8 cellular contexts compared by ENCODE assay signal in the genomic region with DNA sequence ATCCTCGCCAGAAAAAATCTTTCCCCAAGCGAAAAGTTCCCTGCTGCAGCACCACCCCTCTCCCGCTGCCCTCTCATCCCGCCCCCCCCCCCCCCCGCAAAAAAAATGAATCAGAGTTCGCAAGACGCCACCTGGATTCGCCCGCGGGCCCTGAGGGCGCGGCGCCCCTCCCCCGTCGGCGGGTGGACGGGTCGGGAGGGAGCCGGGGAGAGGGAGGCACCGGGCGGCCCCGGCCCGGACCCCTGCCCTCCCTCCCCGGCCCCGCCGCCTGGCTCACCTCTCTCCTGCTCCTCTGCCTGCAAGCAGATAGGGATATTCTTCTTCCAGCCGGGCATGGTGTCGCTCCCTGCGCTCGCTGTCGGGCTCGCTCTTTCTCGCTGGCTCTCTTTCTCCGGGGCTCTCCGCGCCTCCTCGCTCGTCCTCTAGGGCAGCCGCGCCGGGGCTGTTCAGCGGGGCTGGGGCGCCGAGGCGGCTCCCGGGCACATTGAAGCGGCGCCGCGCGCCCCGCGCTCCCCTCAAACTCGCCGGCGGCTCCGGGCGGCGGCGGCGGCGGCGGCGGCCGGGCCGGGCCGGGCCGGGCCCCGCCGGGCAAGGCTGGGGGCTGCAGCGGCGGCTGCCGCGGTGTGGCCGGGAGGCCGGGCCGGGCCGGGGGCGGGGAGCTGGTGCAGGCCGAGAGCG.
A peak's percentile ranks its signal among the peaks of the same experiment; 100 is the strongest.
DNase-seq lines count a peak whose midpoint lies in the region; ATAC-seq, FAIRE-seq and TF ChIP-seq lines count a peak whose summit lies in the region.

No MANE protein-coding gene starts in this region.

- intact Hi-C loops in K562 (cut with micrococcal nuclease), result no loop called here

- ATAC-seq in GM21360 (IDR thresholded peaks at IDR 0.05; ENCODE audit: unreplicated experiment) (peak; percentile 66), SK-N-SH treated with all-trans-retinoic acid at 6 μM for 48 hours (peak; percentile 88), K562 (peak; percentile 77)

- no peak overlapping the region for H3K4me2 ChIP-seq in K562 (ENCODE audit: insufficient read depth, low read length)

- H3K79me2 ChIP-seq in K562 (ENCODE audit: control insufficient read depth, insufficient read depth, low read length), result no peaks in the 10 kb centered on the region

- H3K4me3 ChIP-seq in HUES6 (ENCODE audit: low read depth, low read length), result peak overlapping the region; percentile 80
- H3K4me3 ChIP-seq in K562, result no peak overlapping the region

- H3K4me1 Mint-ChIP-seq in immature natural killer cell, result peaks cover 14 to 15% of the 10 kb centered on the region in 2 donors

- H2AFZ ChIP-seq in K562 (ENCODE audit: low read depth, low read length), result no peak overlapping the region

- no TSS peak for BruUV-seq in K562 (replicated peaks; lab: Mats Ljungman, UMichigan)

- in situ Hi-C loops in Caki2 (cut with HindIII; ENCODE audit: low pct_unique_long_range_greater_than_20kb, low sequenced_read_pairs), result no loop called here
- in situ Hi-C loops in K562 (cut with MboI), result no loop called here

- no peaks in the 10 kb centered on the region for H3K9me1 ChIP-seq in K562 (ENCODE audit: control insufficient read depth, insufficient read depth, low read length)

- H3K9ac ChIP-seq in HUES6 (ENCODE audit: low read length) (peak overlapping the region; percentile 63), K562 (ENCODE audit: insufficient read depth in 1 of 2, low read depth in 2 of 2, low read length in 2 of 2) (no peak overlapping the region; a peak in 1 of 4 replicates)

- peaks cover 0 to 9% (median 0%) of the 10 kb centered on the region in 6 donors for H3K9me3 Mint-ChIP-seq in immature natural killer cell

- H3K27me3 Mint-ChIP-seq in immature natural killer cell (ENCODE audit: low read depth in 3 of 3), result peaks cover 10 to 42% (median 14%) of the 10 kb centered on the region in 3 donors

- H3K4me1 ChIP-seq in HUES6 (ENCODE audit: control insufficient read depth, insufficient read depth, low read length) (peaks cover 17% of the 10 kb centered on the region), K562 (replicated peaks in 1 of 2; ENCODE audit: control insufficient read depth in 2 of 2, insufficient read depth in 2 of 2, low read length in 2 of 2) (peaks cover 0 to 10% of the 10 kb centered on the region in 2 experiments; a peak in 2 of 5 replicates)

- no peaks in the 10 kb centered on the region for H3K36me3 ChIP-seq in HUES6 (ENCODE audit: control insufficient read depth, insufficient read depth, low read length)
- no peaks in the 10 kb centered on the region for H3K36me3 ChIP-seq in K562 (ENCODE audit: control insufficient read depth, insufficient read depth, low read length)

- H3K27ac ChIP-seq in HUES6 (ENCODE audit: low read depth, low read length) (no peak overlapping the region), K562 (ENCODE audit: extremely low read depth, low read depth, low read length) (no peak overlapping the region)

- peak; percentile 85 for DNase-seq in Caki2 (ENCODE audit: low read depth)
- DNase-seq in K562 (ENCODE audit: extremely low read depth in 1 of 4, low spot score in 3 of 4), result peak in 3 of 4 experiments; percentile 5 to 24 (median 18)
- peak in 1 of 3 donors; percentile 1 for DNase-seq in immature natural killer cell
- DNase-seq in stimulated activated CD4-positive, alpha-beta T cell treated with anti-CD3 and anti-CD28 coated beads, Interleukin-2, amount 100 ng/mL, for 24 hours, result peak; percentile 41 to 59
- DNase-seq in HUDEP-2 (lab: John Stamatoyannopoulos, UW; ENCODE audit: unreplicated experiment in 76 of 76), result no peak

- no peak for TF ChIP-seq EP300 in K562 (IDR thresholded peaks at IDR 0.05; ENCODE audit: low read length)

- H3K27me3 ChIP-seq in HUES6 (ENCODE audit: control insufficient read depth, insufficient read depth, low read length), result peaks cover 29% of the 10 kb centered on the region
- peaks cover 15 to 34% of the 10 kb centered on the region in 2 experiments for H3K27me3 ChIP-seq in K562 (ENCODE audit: control insufficient read depth in 2 of 2, insufficient read depth in 2 of 2, low read length in 2 of 2)

- H4K20me1 ChIP-seq in K562 (replicated peaks; ENCODE audit: control insufficient read depth, insufficient read depth, low read length), result no peaks in the 10 kb centered on the region

- WGBS in K562 (ENCODE audit: insufficient coverage, low coverage, missing lambda C conversion rate), result 3% methylated on average over 23 of the region's 81 CpGs

- peak overlapping the region; percentile 78 to 84 (median 80) for H3K4me3 Mint-ChIP-seq in immature natural killer cell

- TF ChIP-seq POLR2A in K562 (conservative IDR thresholded peaks at IDR 0.05), result no peak

- CTCF ChIA-PET in K562 (lab: Yijun Ruan, JAX; ENCODE audit: low intra/inter-chr PET ratio), result no interaction called here

- POLR2A ChIA-PET in K562 (lab: Yijun Ruan, JAX), result no interaction called here

- H3K27ac Mint-ChIP-seq in immature natural killer cell, result no peak overlapping the region

- no peak for FAIRE-seq in K562 (lab: Jason Lieb, UNC)

- H3K9me3 ChIP-seq in HUES6 (ENCODE audit: control insufficient read depth, insufficient read depth, low read depth, low read length) (no peaks in the 10 kb centered on the region), K562 (replicated peaks; ENCODE audit: control insufficient read depth, insufficient read depth, low read depth, low read length) (no peaks in the 10 kb centered on the region)

- H3K36me3 Mint-ChIP-seq in immature natural killer cell, result no peaks in the 10 kb centered on the region

- no peak for TF ChIP-seq RAD21 in K562 (CRISPR knock-in tag; conservative IDR thresholded peaks at IDR 0.05 in 1 of 2, IDR thresholded peaks at IDR 0.05 in 1 of 2)

- no peak for TF ChIP-seq CTCF in K562 (IDR thresholded peaks at IDR 0.05 in 2 of 3, conservative IDR thresholded peaks at IDR 0.05 in 1 of 3; ENCODE audit: insufficient read depth in 2 of 3, low read depth in 1 of 3, low read length in 3 of 3)

TF ChIP-seq in SK-N-SH treated with all-trans-retinoic acid at 6 μM for 48 hours, 23 proteins besides CTCF, POLR2A, EP300 and RAD21:
- no peak for TF ChIP-seq PPARA (CRISPR knock-in tag; IDR thresholded peaks at IDR 0.05; ENCODE audit: borderline replicate concordance)

TF ChIP-seq in K562, 482 proteins besides CTCF, POLR2A, EP300 and RAD21:
- no peak for TF ChIP-seq DACH1 (IDR thresholded peaks at IDR 0.05; ENCODE audit: partially characterized antibody)

Comparison
In these comparisons a context has a peak if more than half of its experiments do, and no peak if none do; other contexts are left out.
1. DNase-seq: peak in Caki2 (single experiment), K562 (3 of 4) and stimulated activated CD4-positive, alpha-beta T cell treated with anti-CD3 and anti-CD28 coated beads, Interleukin-2, amount 100 ng/mL, for 24 hours (2 of 2); none in HUDEP-2 (0 of 76).
2. Peak in every context shown above with its lines, with median percentiles within 50 percentile points of each other: ATAC-seq.